ENCODE assay signal across 1 cellular context in the genomic region with DNA sequence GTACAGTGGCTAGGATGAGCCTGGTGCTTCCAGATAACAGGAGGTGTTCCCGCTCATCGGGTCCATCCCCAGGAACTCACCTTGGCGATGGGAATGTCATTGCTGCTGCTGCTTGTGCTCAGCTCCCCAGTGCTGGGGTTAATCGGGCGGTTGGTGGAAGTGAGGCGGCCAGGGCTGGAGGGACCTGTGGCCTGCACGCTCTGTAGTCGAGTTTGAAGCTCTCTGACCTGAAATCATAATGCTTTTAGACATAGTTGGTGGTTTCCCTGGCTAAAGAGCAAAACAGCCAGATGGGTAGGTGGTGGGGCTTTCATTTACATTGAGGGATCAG.
TF ChIP-seq lines count a peak whose summit lies in the region.

No MANE protein-coding gene starts in this region.

TF ChIP-seq in K562, 482 proteins besides CTCF, POLR2A, EP300 and RAD21 (continued from another document):
- TF ChIP-seq, protein P1, sequence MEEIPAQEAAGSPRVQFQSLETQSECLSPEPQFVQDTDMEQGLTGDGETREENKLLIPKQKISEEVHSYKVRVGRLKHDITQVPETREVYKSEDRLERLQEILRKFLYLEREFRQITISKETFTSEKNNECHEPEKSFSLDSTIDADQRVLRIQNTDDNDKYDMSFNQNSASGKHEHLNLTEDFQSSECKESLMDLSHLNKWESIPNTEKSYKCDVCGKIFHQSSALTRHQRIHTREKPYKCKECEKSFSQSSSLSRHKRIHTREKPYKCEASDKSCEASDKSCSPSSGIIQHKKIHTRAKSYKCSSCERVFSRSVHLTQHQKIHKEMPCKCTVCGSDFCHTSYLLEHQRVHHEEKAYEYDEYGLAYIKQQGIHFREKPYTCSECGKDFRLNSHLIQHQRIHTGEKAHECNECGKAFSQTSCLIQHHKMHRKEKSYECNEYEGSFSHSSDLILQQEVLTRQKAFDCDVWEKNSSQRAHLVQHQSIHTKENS (CRISPR knock-in tag; IDR thresholded peaks at IDR 0.05): no peak
- no peak for TF ChIP-seq MCM3 (IDR thresholded peaks at IDR 0.05)
- TF ChIP-seq ZNF778 (CRISPR knock-in tag; IDR thresholded peaks at IDR 0.05): no peak
- no peak for TF ChIP-seq ZNF785 (CRISPR knock-in tag; IDR thresholded peaks at IDR 0.05)
- TF ChIP-seq, protein P2, sequence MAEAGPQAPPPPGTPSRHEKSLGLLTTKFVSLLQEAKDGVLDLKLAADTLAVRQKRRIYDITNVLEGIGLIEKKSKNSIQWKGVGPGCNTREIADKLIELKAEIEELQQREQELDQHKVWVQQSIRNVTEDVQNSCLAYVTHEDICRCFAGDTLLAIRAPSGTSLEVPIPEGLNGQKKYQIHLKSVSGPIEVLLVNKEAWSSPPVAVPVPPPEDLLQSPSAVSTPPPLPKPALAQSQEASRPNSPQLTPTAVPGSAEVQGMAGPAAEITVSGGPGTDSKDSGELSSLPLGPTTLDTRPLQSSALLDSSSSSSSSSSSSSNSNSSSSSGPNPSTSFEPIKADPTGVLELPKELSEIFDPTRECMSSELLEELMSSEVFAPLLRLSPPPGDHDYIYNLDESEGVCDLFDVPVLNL (CRISPR knock-in tag; IDR thresholded peaks at IDR 0.05; ENCODE audit: low read depth): no peak
- TF ChIP-seq ZNF41 (CRISPR knock-in tag; conservative IDR thresholded peaks at IDR 0.05): no peak
- TF ChIP-seq, protein P3, sequence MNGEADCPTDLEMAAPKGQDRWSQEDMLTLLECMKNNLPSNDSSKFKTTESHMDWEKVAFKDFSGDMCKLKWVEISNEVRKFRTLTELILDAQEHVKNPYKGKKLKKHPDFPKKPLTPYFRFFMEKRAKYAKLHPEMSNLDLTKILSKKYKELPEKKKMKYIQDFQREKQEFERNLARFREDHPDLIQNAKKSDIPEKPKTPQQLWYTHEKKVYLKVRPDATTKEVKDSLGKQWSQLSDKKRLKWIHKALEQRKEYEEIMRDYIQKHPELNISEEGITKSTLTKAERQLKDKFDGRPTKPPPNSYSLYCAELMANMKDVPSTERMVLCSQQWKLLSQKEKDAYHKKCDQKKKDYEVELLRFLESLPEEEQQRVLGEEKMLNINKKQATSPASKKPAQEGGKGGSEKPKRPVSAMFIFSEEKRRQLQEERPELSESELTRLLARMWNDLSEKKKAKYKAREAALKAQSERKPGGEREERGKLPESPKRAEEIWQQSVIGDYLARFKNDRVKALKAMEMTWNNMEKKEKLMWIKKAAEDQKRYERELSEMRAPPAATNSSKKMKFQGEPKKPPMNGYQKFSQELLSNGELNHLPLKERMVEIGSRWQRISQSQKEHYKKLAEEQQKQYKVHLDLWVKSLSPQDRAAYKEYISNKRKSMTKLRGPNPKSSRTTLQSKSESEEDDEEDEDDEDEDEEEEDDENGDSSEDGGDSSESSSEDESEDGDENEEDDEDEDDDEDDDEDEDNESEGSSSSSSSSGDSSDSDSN (IDR thresholded peaks at IDR 0.05; ENCODE audit: borderline replicate concordance in 1 of 2, low read depth in 2 of 2, low read length in 2 of 2): no peak
- TF ChIP-seq CTBP1 (IDR thresholded peaks at IDR 0.05; ENCODE audit: borderline replicate concordance): no peak
- TF ChIP-seq SP1 (CRISPR knock-in tag; IDR thresholded peaks at IDR 0.05): no peak
- TF ChIP-seq, protein P4, sequence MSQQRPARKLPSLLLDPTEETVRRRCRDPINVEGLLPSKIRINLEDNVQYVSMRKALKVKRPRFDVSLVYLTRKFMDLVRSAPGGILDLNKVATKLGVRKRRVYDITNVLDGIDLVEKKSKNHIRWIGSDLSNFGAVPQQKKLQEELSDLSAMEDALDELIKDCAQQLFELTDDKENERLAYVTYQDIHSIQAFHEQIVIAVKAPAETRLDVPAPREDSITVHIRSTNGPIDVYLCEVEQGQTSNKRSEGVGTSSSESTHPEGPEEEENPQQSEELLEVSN (IDR thresholded peaks at IDR 0.05; ENCODE audit: borderline replicate concordance in 1 of 2, extremely low read depth in 1 of 2, insufficient read depth in 1 of 2, insufficient read length in 1 of 2, low read depth in 1 of 2, low read length in 1 of 2, poor library complexity in 1 of 2, severe bottlenecking in 1 of 2): peak in 1 of 2 experiments; percentile 12
- TF ChIP-seq CREB1 (IDR thresholded peaks at IDR 0.05): 0 out of 2 replicates have a peak, but pooled peaks have one; percentile 0
- no peak for TF ChIP-seq CREB1 (CRISPR knock-in tag; IDR thresholded peaks at IDR 0.05)
- TF ChIP-seq MED1 (CRISPR knock-in tag; IDR thresholded peaks at IDR 0.05; ENCODE audit: borderline replicate concordance): no peak
